8 cellular contexts compared by ENCODE assay signal in the genomic region with DNA sequence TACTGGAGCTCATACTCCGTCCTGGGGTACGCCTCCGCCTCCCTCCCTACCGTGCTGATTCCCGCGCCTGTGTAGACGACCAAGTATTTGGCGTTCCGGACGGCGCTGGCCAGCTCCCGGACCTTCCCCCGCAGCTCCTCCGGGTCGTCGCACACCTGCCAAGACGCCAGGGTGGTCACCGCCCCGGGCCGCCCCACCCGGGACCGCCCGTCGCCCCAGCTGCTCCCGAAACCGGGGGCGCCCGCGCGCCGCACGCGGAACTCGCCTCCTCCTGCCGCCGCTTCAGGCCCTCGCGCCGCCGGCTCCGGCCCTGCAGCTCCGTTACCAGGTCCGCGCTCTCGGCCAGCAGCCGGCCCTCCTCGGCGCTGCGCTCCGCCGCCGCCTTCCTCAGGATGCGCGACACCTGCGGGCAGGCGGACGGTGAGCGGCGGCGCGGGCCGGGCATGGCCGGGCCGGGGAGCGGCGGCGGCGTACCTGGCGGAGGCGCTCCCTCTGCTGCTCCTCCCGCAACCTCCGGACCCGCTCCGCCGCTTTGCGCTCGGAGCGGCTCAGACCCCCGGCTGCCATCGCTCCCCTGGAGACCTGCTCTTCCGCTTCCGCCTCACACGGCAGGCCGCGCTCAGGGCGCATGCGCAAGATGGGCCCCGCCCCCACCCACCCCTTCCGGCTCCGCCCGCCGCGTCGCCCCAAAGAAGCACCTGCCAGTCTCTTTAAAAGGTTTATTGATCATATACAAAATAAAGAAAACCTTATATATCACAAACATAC. TPM values are rescaled to one million over a fixed set of nuclear protein-coding genes. Genes with fewer than 3 reads are reported as not detected.
DNase-seq lines count a peak whose midpoint lies in the region; ATAC-seq and TF ChIP-seq lines count a peak whose summit lies in the region.

A gene with protein sequence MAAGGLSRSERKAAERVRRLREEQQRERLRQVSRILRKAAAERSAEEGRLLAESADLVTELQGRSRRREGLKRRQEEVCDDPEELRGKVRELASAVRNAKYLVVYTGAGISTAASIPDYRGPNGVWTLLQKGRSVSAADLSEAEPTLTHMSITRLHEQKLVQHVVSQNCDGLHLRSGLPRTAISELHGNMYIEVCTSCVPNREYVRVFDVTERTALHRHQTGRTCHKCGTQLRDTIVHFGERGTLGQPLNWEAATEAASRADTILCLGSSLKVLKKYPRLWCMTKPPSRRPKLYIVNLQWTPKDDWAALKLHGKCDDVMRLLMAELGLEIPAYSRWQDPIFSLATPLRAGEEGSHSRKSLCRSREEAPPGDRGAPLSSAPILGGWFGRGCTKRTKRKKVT (minus strand): TSS at position 612 of the 768 bp plus-strand sequence. CDS start 45 bp downstream, at position 567.

- peaks cover 70 to 75% of the 10 kb centered on the region in 2 experiments for H3K36me3 ChIP-seq in mesenchymal stem cell (ENCODE audit: control insufficient read depth in 1 of 2, insufficient read depth in 2 of 2, low read depth in 1 of 2, low read length in 2 of 2)

- H3K4me2 ChIP-seq in mesenchymal stem cell (ENCODE audit: low read length, poor library complexity, severe bottlenecking): peak within 1 kb of the TSS; percentile 84

- H3K4me1 ChIP-seq in mesenchymal stem cell (ENCODE audit: control insufficient read depth, insufficient read depth, low read depth, low read length): peaks cover 27% of the 10 kb centered on the region

- peak within 1 kb of the TSS; percentile 85 for H3K9ac ChIP-seq in mesenchymal stem cell (ENCODE audit: low read length)

- H3K27ac ChIP-seq in HL-60 (replicated peaks) (peak within 1 kb of the TSS; percentile 92), mesenchymal stem cell (ENCODE audit: low read length, poor library complexity, severe bottlenecking) (no peak within 1 kb of the TSS)

- H2BK15ac ChIP-seq in mesenchymal stem cell (ENCODE audit: low read depth, poor library complexity, severe bottlenecking): no peak within 1 kb of the TSS

- H3K9me3 Mint-ChIP-seq in effector memory CD8-positive, alpha-beta T cell: no peaks in the 10 kb centered on the region

- H2AFZ ChIP-seq in mesenchymal stem cell (ENCODE audit: low read depth, low read length): peak within 1 kb of the TSS; percentile 14

- no peaks in the 10 kb centered on the region for H3K27me3 Mint-ChIP-seq in effector memory CD8-positive, alpha-beta T cell

- H3K4me1 Mint-ChIP-seq in effector memory CD8-positive, alpha-beta T cell (ENCODE audit: low read depth in 2 of 2): peaks cover 19 to 20% of the 10 kb centered on the region in 2 donors

- H3K4me3 ChIP-seq in HL-60 (replicated peaks; ENCODE audit: insufficient read depth, low read length) (peak within 1 kb of the TSS; percentile 53), mesenchymal stem cell (ENCODE audit: insufficient read depth in 1 of 2, low read depth in 1 of 2, low read length in 2 of 2) (peak within 1 kb of the TSS; percentile 80 to 90)

- DNase-seq in Ammon's horn (ENCODE audit: low spot score) (peak; percentile 85), GM19240 (ENCODE audit: insufficient read length, low spot score) (peak; percentile 100), HL-60 (ENCODE audit: low read depth in 1 of 2, low spot score in 1 of 2) (peak; percentile 72 to 80), mesenchymal stem cell (peak; percentile 65)
- DNase-seq in NK-92 treated with Interleukin-12 subunit alpha and Interleukin-12 subunit beta, amount 100 ng/mL, for 24 hours (lab: John Stamatoyannopoulos, UW): peak; percentile 75
- DNase-seq in activated CD8-positive, alpha-beta memory T cell treated with anti-CD3 and anti-CD28 coated beads for 4 hours (ENCODE audit: low read depth in 2 of 2): peak; percentile 62 to 65
- DNase-seq in effector memory CD8-positive, alpha-beta T cell: peak; percentile 65 to 71 (median 69)
- peak; percentile 74 for DNase-seq in stimulated activated CD8-positive, alpha-beta memory T cell treated with anti-CD3 and anti-CD28 coated beads, Interleukin-12 subunit alpha, Interleukin-12 subunit beta, amount 100 ng/mL, for 4 hours (ENCODE audit: low read depth)

- H3K27me3 ChIP-seq in HL-60 (ENCODE audit: insufficient read depth, poor library complexity, severe bottlenecking) (no peaks in the 10 kb centered on the region), mesenchymal stem cell (ENCODE audit: control insufficient read depth in 1 of 2, insufficient read depth in 1 of 2, low read length in 2 of 2) (no peaks in the 10 kb centered on the region)

- H3K36me3 Mint-ChIP-seq in effector memory CD8-positive, alpha-beta T cell (ENCODE audit: insufficient read depth): peaks cover 54% of the 10 kb centered on the region

- peak within 1 kb of the TSS in 1 of 2 experiments; percentile 16 for H3K18ac ChIP-seq in mesenchymal stem cell (ENCODE audit: low read depth in 1 of 2, low read length in 2 of 2)

- no peak within 1 kb of the TSS for H2BK120ac ChIP-seq in mesenchymal stem cell (ENCODE audit: low read depth, low read length)

- H4K91ac ChIP-seq in mesenchymal stem cell (ENCODE audit: low read length): peak within 1 kb of the TSS; percentile 12

- H2AK5ac ChIP-seq in mesenchymal stem cell (ENCODE audit: low read length, severe bottlenecking): no peak within 1 kb of the TSS

- under 1% methylated on average over 55 of the region's 94 CpGs for WGBS in mesenchymal stem cell

- peak within 1 kb of the TSS; percentile 62 for H4K8ac ChIP-seq in mesenchymal stem cell (ENCODE audit: low read length)

- peaks cover 33% of the 10 kb centered on the region for H3K79me1 ChIP-seq in mesenchymal stem cell (replicated peaks; ENCODE audit: low read length, poor library complexity, severe bottlenecking)

- peak within 1 kb of the TSS in 1 of 2 experiments; percentile 64 for H3K14ac ChIP-seq in mesenchymal stem cell (ENCODE audit: low read length in 2 of 2)

- no peak within 1 kb of the TSS for H2BK12ac ChIP-seq in mesenchymal stem cell (ENCODE audit: low read length in 2 of 2)

- H3K4me3 Mint-ChIP-seq in effector memory CD8-positive, alpha-beta T cell: peak within 1 kb of the TSS; percentile 85 to 90

- TF ChIP-seq CTCF in HL-60 (IDR thresholded peaks at IDR 0.05; ENCODE audit: insufficient read depth, low read length): no peak

- ATAC-seq in effector memory CD8-positive, alpha-beta T cell (replicated peaks): peak; percentile 91

- peak within 1 kb of the TSS in 1 of 2 experiments; percentile 27 for H3K4ac ChIP-seq in mesenchymal stem cell (ENCODE audit: low read depth in 1 of 2, low read length in 2 of 2)

- H3K27ac Mint-ChIP-seq in effector memory CD8-positive, alpha-beta T cell: peak within 1 kb of the TSS; percentile 86 to 90

- no peaks in the 10 kb centered on the region for H3K9me3 ChIP-seq in mesenchymal stem cell (ENCODE audit: control insufficient read depth, low read length)

- no peak within 1 kb of the TSS for H2BK5ac ChIP-seq in mesenchymal stem cell (ENCODE audit: low read depth, low read length, poor library complexity, severe bottlenecking)

- peak within 1 kb of the TSS in 1 of 2 experiments; percentile 76 for H3K23ac ChIP-seq in mesenchymal stem cell (ENCODE audit: low read length in 2 of 2)

RNA-seq across cellular contexts. Expression of the gene that starts here (rescaled TPM):
- 9.5 TPM for polyA plus RNA-seq in mesenchymal stem cell (2013, experiment 1 of 2)
- 8.5 TPM for polyA plus RNA-seq in mesenchymal stem cell (2013, experiment 2 of 2)
